8 cellular contexts compared by ENCODE assay signal in the genomic region with DNA sequence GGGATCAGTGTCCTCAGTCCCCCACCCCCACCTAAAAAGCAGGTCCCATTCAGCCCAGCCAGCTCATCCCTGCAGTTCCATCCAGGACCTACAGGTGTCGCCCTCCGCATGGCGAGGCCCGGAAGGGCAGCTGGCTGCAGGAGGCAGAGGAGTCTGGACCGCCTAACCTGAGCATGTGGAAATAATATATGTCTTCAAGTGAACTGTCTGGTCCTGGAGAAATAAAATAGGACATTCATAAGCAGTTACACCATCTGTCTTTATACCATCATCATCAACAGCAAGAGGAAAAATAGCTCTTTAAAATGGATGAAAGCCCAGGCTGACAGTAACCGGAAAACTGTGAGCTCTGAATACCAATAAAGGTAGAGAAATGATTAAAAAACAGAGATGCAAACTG.
DNase-seq lines count a peak whose midpoint lies in the region; ATAC-seq and TF ChIP-seq lines count a peak whose summit lies in the region.

No MANE protein-coding gene starts in this region.

- H4K20me1 ChIP-seq in OCI-LY3 (ENCODE audit: insufficient read depth, low read length): 0 out of 2 replicates have a peak, but pooled peaks cover 6% of the 10 kb centered on the region

- H3K79me2 ChIP-seq in OCI-LY3 (ENCODE audit: low read length): no peaks in the 10 kb centered on the region

- no peak overlapping the region for H2AFZ ChIP-seq in OCI-LY3 (ENCODE audit: low read depth, low read length)

- ATAC-seq in GM18498 (IDR thresholded peaks at IDR 0.05; ENCODE audit: unreplicated experiment) (peak; percentile 71), HG03432 (IDR thresholded peaks at IDR 0.05; ENCODE audit: unreplicated experiment) (peak; percentile 85), omental fat pad (ENCODE audit: low FRiP score) (peak; percentile 94)

- TF ChIP-seq CTCF in OCI-LY3 (IDR thresholded peaks at IDR 0.05; ENCODE audit: low read depth, low read length) (peak; percentile 94), omental fat pad (IDR thresholded peaks at IDR 0.05) (peak in 2 of 3 donors; percentile 34 to 78), suprapubic skin (IDR thresholded peaks at IDR 0.05) (peak; percentile 95 to 97)

- peak; percentile 90 for DNase-seq in AG08395 (ENCODE audit: low spot score)
- peak; percentile 24 for DNase-seq in activated T-helper 1 cell treated with Interleukin-2 at 50 U/mL for 16 hours (ENCODE audit: low read depth)
- peak; percentile 73 for DNase-seq in fibroblast of the conjunctiva (ENCODE audit: low read depth)
- DNase-seq in omental fat pad (ENCODE audit: low spot score): peak; percentile 89
- DNase-seq in suprapubic skin (ENCODE audit: low spot score in 2 of 2): peak; percentile 88 to 91

- WGBS in suprapubic skin: 24% methylated on average over 6 of the region's 6 CpGs

- no peak overlapping the region for H3K4me3 ChIP-seq in OCI-LY3 (ENCODE audit: low read length)
- no peak overlapping the region for H3K4me3 ChIP-seq in suprapubic skin

- no peak overlapping the region for H3K4me2 ChIP-seq in OCI-LY3 (ENCODE audit: low read length)

- H3K9me3 ChIP-seq in OCI-LY3 (ENCODE audit: insufficient read depth, low read length) (no peaks in the 10 kb centered on the region), suprapubic skin (no peaks in the 10 kb centered on the region)

- no peaks in the 10 kb centered on the region for H3K36me3 ChIP-seq in OCI-LY3 (replicated peaks; ENCODE audit: low read depth, low read length)
- peaks cover 15% of the 10 kb centered on the region for H3K36me3 ChIP-seq in suprapubic skin

- no peak for TF ChIP-seq POLR2A in suprapubic skin (IDR thresholded peaks at IDR 0.05)

- TF ChIP-seq EP300 in suprapubic skin (IDR thresholded peaks at IDR 0.05): no peak

- no peak overlapping the region for H3K9ac ChIP-seq in OCI-LY3 (ENCODE audit: low read length)

- H3K4me1 ChIP-seq in OCI-LY3 (ENCODE audit: low read length) (0 out of 2 replicates have a peak, but pooled peaks cover 2% of the 10 kb centered on the region), suprapubic skin (peaks cover 4% of the 10 kb centered on the region)

- H3K27me3 ChIP-seq in OCI-LY3 (ENCODE audit: low read depth, low read length): no peaks in the 10 kb centered on the region
- no peaks in the 10 kb centered on the region for H3K27me3 ChIP-seq in suprapubic skin

- H3K27ac ChIP-seq in OCI-LY3 (ENCODE audit: low read length) (no peak overlapping the region), suprapubic skin (no peak overlapping the region)

Comparison
In these comparisons a context has a peak if more than half of its experiments do, and no peak if none do; other contexts are left out.
1. DNase-seq: peak in every context shown above with its lines; median percentile 90 in AG08395; 90 in suprapubic skin; 89 in omental fat pad; 73 in fibroblast of the conjunctiva; 24 in activated T-helper 1 cell treated with Interleukin-2 at 50 U/mL for 16 hours.